16 cellular contexts compared by ENCODE assay signal in genomic region chr10:26475448-26475847, GRCh38. TPM values are rescaled to one million over a fixed set of nuclear protein-coding genes. Genes with fewer than 3 reads are reported as not detected.
A peak's percentile ranks its signal among the peaks of the same experiment; 100 is the strongest.
DNase-seq lines count a peak whose midpoint lies in the region; ATAC-seq, FAIRE-seq and TF ChIP-seq lines count a peak whose summit lies in the region.
"Had no signal": no experiment of that assay in that cellular context is flagged by ENCODE, and none has a peak within 500 bp of the region (broad histone marks: within the 10 kb centered on the region; RNA-seq: fewer than 3 reads in every experiment).

No MANE protein-coding gene starts in this region.

- H3K27ac ChIP-seq in effector memory CD4-positive, alpha-beta T cell (ENCODE audit: insufficient read depth, low read length, poor library complexity, severe bottlenecking) = peak overlapping the region; percentile 65
- peak overlapping the region; percentile 55 for H3K27ac ChIP-seq in subcutaneous abdominal adipose tissue (ENCODE audit: low read depth, low read length)

- H3K9me3 ChIP-seq in effector memory CD4-positive, alpha-beta T cell (ENCODE audit: control insufficient read depth, low read length) = no peaks in the 10 kb centered on the region
- H3K9me3 ChIP-seq in subcutaneous abdominal adipose tissue (ENCODE audit: control insufficient read depth in 5 of 5, low read length in 5 of 5) = no peaks in the 10 kb centered on the region

- no peak overlapping the region for H3K4me3 ChIP-seq in effector memory CD4-positive, alpha-beta T cell (ENCODE audit: insufficient read depth, low read depth, low read length, poor library complexity, severe bottlenecking)
- H3K4me3 ChIP-seq in subcutaneous abdominal adipose tissue (ENCODE audit: low read depth in 1 of 5, low read length in 5 of 5) = no peak overlapping the region
- H3K4me3 ChIP-seq: GM23338 had no signal

- peak overlapping the region; percentile 62 for H3K4me3 Mint-ChIP-seq in activated naive CD4-positive, alpha-beta T cell treated with anti-CD3 and anti-CD28 coated beads, Interleukin-2, amount 50 U/mL, for 24 hours
- H3K4me3 Mint-ChIP-seq in T-cell = peak overlapping the region; percentile 39 to 62 (median 52)
- no peak overlapping the region for H3K4me3 Mint-ChIP-seq in glutamatergic neuron (ENCODE audit: unreplicated experiment)
- H3K4me3 Mint-ChIP-seq: GM23338, nephron progenitor cell, type B pancreatic cell had no signal

- no peaks in the 10 kb centered on the region for H3K36me3 ChIP-seq in effector memory CD4-positive, alpha-beta T cell (ENCODE audit: control insufficient read depth, insufficient read depth, low read length)
- no peaks in the 10 kb centered on the region for H3K36me3 ChIP-seq in subcutaneous abdominal adipose tissue (ENCODE audit: control insufficient read depth in 5 of 5, insufficient read depth in 5 of 5, low read length in 5 of 5)

- peaks cover 27% of the 10 kb centered on the region for H3K36me3 Mint-ChIP-seq in activated naive CD4-positive, alpha-beta T cell treated with anti-CD3 and anti-CD28 coated beads, Interleukin-2, amount 50 U/mL, for 24 hours
- H3K36me3 Mint-ChIP-seq in T-cell (peaks cover 39% of the 10 kb centered on the region), glutamatergic neuron (ENCODE audit: unreplicated experiment) (no peaks in the 10 kb centered on the region)
- H3K36me3 Mint-ChIP-seq: type B pancreatic cell had no signal

- peaks cover 55% of the 10 kb centered on the region for H3K4me1 ChIP-seq in effector memory CD4-positive, alpha-beta T cell (ENCODE audit: control insufficient read depth, insufficient read depth, low read length, poor library complexity, severe bottlenecking)
- peaks cover 3 to 38% (median 30%) of the 10 kb centered on the region in 5 donors for H3K4me1 ChIP-seq in subcutaneous abdominal adipose tissue (ENCODE audit: control insufficient read depth in 5 of 5, insufficient read depth in 5 of 5, low read length in 5 of 5)

- POLR2A ChIA-PET in T-cell (lab: Charles Lee) = interaction anchor here in 1 of 2 donors (0.7 kb wide), 1 partner anchor 18 kb away, joined by 4 read pairs; no protein-coding TSS in a partner anchor

- peaks cover 84% of the 10 kb centered on the region for H3K4me1 Mint-ChIP-seq in activated naive CD4-positive, alpha-beta T cell treated with anti-CD3 and anti-CD28 coated beads, Interleukin-2, amount 50 U/mL, for 24 hours
- H3K4me1 Mint-ChIP-seq in T-cell (peaks cover 84 to 87% (median 86%) of the 10 kb centered on the region in 3 donors), glutamatergic neuron (ENCODE audit: low read depth, unreplicated experiment) (peaks cover 2% of the 10 kb centered on the region)

- TF ChIP-seq CTCF in D721Med (IDR thresholded peaks at IDR 0.05; ENCODE audit: insufficient read depth, missing control alignments) (no peak), glutamatergic neuron (IDR thresholded peaks at IDR 0.05; ENCODE audit: partially characterized antibody, unreplicated experiment) (no peak)

- H3K9ac ChIP-seq in subcutaneous abdominal adipose tissue (ENCODE audit: low read length in 5 of 5) = no peak overlapping the region

- DNase-seq in activated naive CD4-positive, alpha-beta T cell treated with Interleukin-2 at 50 U/mL for 16 hours = no peak
- DNase-seq in T-cell (no peak), D721Med (ENCODE audit: insufficient read length, low spot score) (no peak), glutamatergic neuron (no peak)
- DNase-seq in effector memory CD4-positive, alpha-beta T cell = no peak
- DNase-seq: activated CD4-positive, CD25-positive, alpha-beta regulatory T cell treated with anti-CD3 and anti-CD28 coated beads, Interleukin-2, amount 50 U/mL, for 72 hours; activated gamma-delta T cell; DMS 273 treated with DMSO at 0.1 percent for 48 hours; foreskin fibroblast; NCI-H748 treated with DMSO at 0.1 percent for 48 hours; nephron progenitor cell had no signal

- ATAC-seq in T-cell (replicated peaks in 1 of 4) (peak in 1 of 4 experiments; percentile 16), HG03565 (IDR thresholded peaks at IDR 0.05; ENCODE audit: unreplicated experiment) (no peak)
- ATAC-seq: GM23338 had no signal

- CTCF ChIA-PET in T-cell (lab: Charles Lee) = interaction anchor here in 1 of 2 donors (0.7 kb wide), 1 partner anchor 1203 kb away, joined by 7 read pairs; no protein-coding TSS in a partner anchor

- no peaks in the 10 kb centered on the region for H3K27me3 ChIP-seq in effector memory CD4-positive, alpha-beta T cell (replicated peaks; ENCODE audit: control insufficient read depth, insufficient read depth, low read length, poor library complexity, severe bottlenecking)
- no peaks in the 10 kb centered on the region for H3K27me3 ChIP-seq in subcutaneous abdominal adipose tissue (ENCODE audit: control insufficient read depth in 5 of 5, insufficient read depth in 4 of 5, low read length in 5 of 5)

- no peak for FAIRE-seq in D721Med (lab: Jason Lieb, UNC)

- peaks cover 4% of the 10 kb centered on the region for H3K9me3 Mint-ChIP-seq in activated naive CD4-positive, alpha-beta T cell treated with anti-CD3 and anti-CD28 coated beads, Interleukin-2, amount 50 U/mL, for 24 hours
- H3K9me3 Mint-ChIP-seq in T-cell (no peaks in the 10 kb centered on the region), glutamatergic neuron (ENCODE audit: unreplicated experiment) (no peaks in the 10 kb centered on the region)
- H3K9me3 Mint-ChIP-seq: GM23338, nephron progenitor cell, type B pancreatic cell had no signal

- H3K27me3 Mint-ChIP-seq in activated naive CD4-positive, alpha-beta T cell treated with anti-CD3 and anti-CD28 coated beads, Interleukin-2, amount 50 U/mL, for 24 hours = no peaks in the 10 kb centered on the region
- H3K27me3 Mint-ChIP-seq in T-cell (no peaks in the 10 kb centered on the region), glutamatergic neuron (ENCODE audit: unreplicated experiment) (peaks cover 2% of the 10 kb centered on the region)
- H3K27me3 Mint-ChIP-seq: type B pancreatic cell had no signal

- peak overlapping the region; percentile 99 for H3K27ac Mint-ChIP-seq in activated naive CD4-positive, alpha-beta T cell treated with anti-CD3 and anti-CD28 coated beads, Interleukin-2, amount 50 U/mL, for 24 hours
- H3K27ac Mint-ChIP-seq in T-cell (peak overlapping the region; percentile 90 to 91), glutamatergic neuron (ENCODE audit: unreplicated experiment) (no peak overlapping the region)
- H3K27ac Mint-ChIP-seq: GM23338, nephron progenitor cell, type B pancreatic cell had no signal

RNA-seq across cellular contexts. Expression of gene APBB1IP, which starts 37.3 kb away (rescaled TPM):
- total RNA-seq in T-cell (100 to 1,000 TPM in 1 of 5 donors, 10 to 100 TPM in 4; 86.5 to 102 (median 88.4) TPM), glutamatergic neuron (ENCODE audit: unreplicated experiment) (not detected)

Comparison
In these comparisons a context has a peak if more than half of its experiments do, and no peak if none do; other contexts are left out.
1. RNA of gene APBB1IP, which starts 37.3 kb away (total RNA-seq): 86.5 to 102 TPM in T-cell; not detected in glutamatergic neuron (single experiment); every median in the first group is over 10 times any median in the second.